9 cellular contexts compared by ENCODE assay signal in the genomic region with DNA sequence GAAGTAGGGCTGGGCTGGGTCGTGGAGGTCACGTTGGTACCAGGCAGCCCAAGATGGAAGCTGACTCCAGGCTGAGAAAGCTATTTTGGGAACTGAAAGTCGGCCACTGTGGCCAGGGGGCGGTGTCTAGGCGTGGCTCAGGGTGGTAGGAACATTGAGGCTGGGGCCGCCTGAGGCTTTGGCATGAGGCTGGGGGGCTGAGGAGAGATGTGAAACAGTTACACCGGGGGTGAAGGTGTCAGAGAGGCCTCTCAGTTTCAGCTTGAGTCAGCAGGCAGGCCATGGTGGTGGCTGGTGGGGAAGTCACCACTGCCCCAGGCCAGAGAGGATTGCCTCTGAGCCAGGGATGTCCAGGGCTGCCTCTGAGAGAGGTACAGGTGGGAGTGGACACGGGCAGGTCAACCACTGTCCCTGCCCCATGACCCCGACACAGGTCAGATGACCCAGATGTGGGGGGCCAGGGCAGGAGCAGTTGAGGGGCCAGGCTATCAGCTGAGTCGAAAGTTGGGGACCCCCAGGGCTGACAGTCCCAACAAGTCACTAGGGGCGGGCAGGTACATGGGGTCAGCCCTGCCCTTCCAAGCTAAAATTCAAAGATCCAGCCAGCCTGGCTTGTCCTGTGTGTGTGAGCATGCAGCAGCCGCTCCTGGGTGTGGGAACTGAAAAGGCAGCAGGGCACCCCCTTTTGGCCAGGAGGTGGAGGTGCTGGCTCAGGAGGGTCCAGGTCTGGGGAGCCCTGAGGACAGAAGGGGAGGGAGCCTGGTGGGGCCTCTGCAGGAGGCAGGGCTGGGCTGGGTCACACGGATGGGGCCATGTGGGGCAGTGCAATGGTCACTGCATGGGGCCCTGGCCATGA. TPM values are rescaled to one million over a fixed set of nuclear protein-coding genes. Genes with fewer than 3 reads are reported as not detected.
DNase-seq lines count a peak whose midpoint lies in the region; ATAC-seq and TF ChIP-seq lines count a peak whose summit lies in the region.
"Had no signal": no experiment of that assay in that cellular context is flagged by ENCODE, and none has a peak within 500 bp of the region (broad histone marks: within the 10 kb centered on the region; RNA-seq: fewer than 3 reads in every experiment).

No MANE protein-coding gene starts in this region.

- ATAC-seq in natural killer cell: peak; percentile 82 to 86 (median 84)

- peak overlapping the region; percentile 86 to 93 for H3K27ac Mint-ChIP-seq in natural killer cell

- no peaks in the 10 kb centered on the region for H3K9me3 Mint-ChIP-seq in natural killer cell

- H3K4me3 ChIP-seq in testis: no peak overlapping the region

- H3K9me3 ChIP-seq in testis: no peaks in the 10 kb centered on the region

- peak; percentile 65 for TF ChIP-seq CTCF in natural killer cell (IDR thresholded peaks at IDR 0.05)
- TF ChIP-seq CTCF in testis (IDR thresholded peaks at IDR 0.05): peak; percentile 42 to 63 (median 44)

- H3K36me3 ChIP-seq in testis (ENCODE audit: low read depth, missing control alignments): no peaks in the 10 kb centered on the region

- peaks cover 15% of the 10 kb centered on the region for H3K4me1 ChIP-seq in testis

- peak overlapping the region; percentile 2 for H3K4me3 Mint-ChIP-seq in natural killer cell

- H3K4me1 Mint-ChIP-seq in natural killer cell: peaks cover 17 to 36% of the 10 kb centered on the region in 2 donors

- no peaks in the 10 kb centered on the region for H3K27me3 ChIP-seq in testis

- WGBS in testis, 2 donors: 65 to 66% methylated on average over 11 to 13 of the region's 13 CpGs

- POLR2A ChIA-PET in HEK293T (lab: Yijun Ruan, JAX): interaction anchor here (1.1 to 1.6 kb wide), 4 partner anchors 16 to 90 kb away, joined by 3 to 6 read pairs (median 4); a partner anchor contains a TSS

- no peaks in the 10 kb centered on the region for H3K27me3 Mint-ChIP-seq in natural killer cell (ENCODE audit: low read depth in 2 of 2)

- DNase-seq in NCI-H2081 (lab: John Stamatoyannopoulos, UW) (peak; percentile 11 to 13), NCI-H2081 treated with DMSO at 0.1 percent for 48 hours (lab: John Stamatoyannopoulos, UW) (no peak), HEK293T (ENCODE audit: extremely low spot score) (peak; percentile 76), MV-4-11 (lab: John Stamatoyannopoulos, UW) (peak; percentile 88), natural killer cell (peak; percentile 65), testis (peak; percentile 62)
- DNase-seq in activated CD4-positive, alpha-beta T cell treated with anti-CD3 and anti-CD28 coated beads, Interleukin-2, amount 50 U/mL, for 4 hours: peak; percentile 67 to 71
- peak; percentile 57 for DNase-seq in effector CD8-positive, alpha-beta T cell (lab: John Stamatoyannopoulos, UW)

- peak overlapping the region; percentile 58 to 74 for H3K27ac ChIP-seq in testis
- H3K27ac ChIP-seq: C4-2B had no signal

- no peaks in the 10 kb centered on the region for H3K36me3 Mint-ChIP-seq in natural killer cell

- CTCF ChIA-PET in HEK293T (lab: Yijun Ruan, JAX): interaction anchor here (0.6 to 1.4 kb wide), 8 partner anchors 11 to 235 kb away, joined by 3 to 8 read pairs (median 3); a partner anchor contains a TSS

- TF ChIP-seq POLR2A in testis (IDR thresholded peaks at IDR 0.05): no peak

- intact Hi-C loops in natural killer cell (cut with micrococcal nuclease): loop anchor here (1.0 to 10.0 kb wide), 4 partner anchors 13 to 224 kb away; a partner anchor contains a TSS
- intact Hi-C loops in testis (cut with DNase I; ENCODE audit: low total_unique reads): no loop called here

TF ChIP-seq in HEK293T, 16 proteins besides CTCF, POLR2A, EP300 and RAD21:
- TF ChIP-seq ZNF384 (IDR thresholded peaks at IDR 0.05) (no peak), LEF1 (IDR thresholded peaks at IDR 0.05; ENCODE audit: borderline replicate concordance) (no peak), FOXK2 (IDR thresholded peaks at IDR 0.05) (no peak), CTBP1 (IDR thresholded peaks at IDR 0.05; ENCODE audit: borderline replicate concordance) (no peak), L3MBTL2 (conservative IDR thresholded peaks at IDR 0.05) (no peak), FOXM1 (IDR thresholded peaks at IDR 0.05; ENCODE audit: borderline replicate concordance) (no peak), ELF4 (IDR thresholded peaks at IDR 0.05) (no peak), TARDBP (IDR thresholded peaks at IDR 0.05) (no peak), SP1 (IDR thresholded peaks at IDR 0.05) (no peak), BHLHE40 (IDR thresholded peaks at IDR 0.05; ENCODE audit: borderline replicate concordance) (no peak), HDGF (IDR thresholded peaks at IDR 0.05; ENCODE audit: borderline replicate concordance) (no peak)

RNA-seq across cellular contexts. Expression of a gene that starts 7.2 kb away (rescaled TPM):
- total RNA-seq in natural killer cell (10 to 100 TPM in 1 of 3 donors, 1 to 10 TPM in 2; 6.3 to 11.2 (median 7.1) TPM), testis (1 to 10 TPM in 1 of 2 donors, under 1 TPM in 1; 0.99 to 2.5 TPM)
- 0.26 TPM for polyA plus RNA-seq in testis (ENCODE audit: insufficient read depth, low read depth, low replicate concordance)

RNA-seq across cellular contexts. Expression of a gene that starts 12.6 kb away (rescaled TPM):
- 100 to 1,000 TPM; 129 to 137 (median 135) TPM for total RNA-seq in natural killer cell
- total RNA-seq in testis: 10 to 100 TPM; 51.0 to 66.8 TPM
- 20.5 TPM for polyA plus RNA-seq in testis (ENCODE audit: insufficient read depth, low read depth, low replicate concordance)

RNA-seq across cellular contexts. Expression of a gene that starts 16.1 kb away (rescaled TPM):
- total RNA-seq in natural killer cell (10 to 100 TPM; 41.4 to 52.4 (median 44.6) TPM), testis (10 to 100 TPM; 59.9 to 63.2 TPM)
- 25.8 TPM for polyA plus RNA-seq in testis (ENCODE audit: insufficient read depth, low read depth, low replicate concordance)

RNA-seq across cellular contexts. Expression of a gene that starts 18.1 kb away (rescaled TPM):
- total RNA-seq in natural killer cell (10 to 100 TPM; 40.9 to 64.1 (median 60.0) TPM), testis (10 to 100 TPM; 67.7 to 79.6 TPM)
- 77.6 TPM for polyA plus RNA-seq in testis (ENCODE audit: insufficient read depth, low read depth, low replicate concordance)

RNA-seq across cellular contexts. Expression of a gene that starts 25.6 kb away (rescaled TPM):
- total RNA-seq in natural killer cell (10 to 100 TPM; 85.3 to 94.5 (median 94.0) TPM), testis (10 to 100 TPM; 68.4 to 75.7 TPM)
- 40.7 TPM for polyA plus RNA-seq in testis (ENCODE audit: insufficient read depth, low read depth, low replicate concordance)
